Comparison of ENCODE assay signal across 8 cellular contexts in the genomic region with DNA sequence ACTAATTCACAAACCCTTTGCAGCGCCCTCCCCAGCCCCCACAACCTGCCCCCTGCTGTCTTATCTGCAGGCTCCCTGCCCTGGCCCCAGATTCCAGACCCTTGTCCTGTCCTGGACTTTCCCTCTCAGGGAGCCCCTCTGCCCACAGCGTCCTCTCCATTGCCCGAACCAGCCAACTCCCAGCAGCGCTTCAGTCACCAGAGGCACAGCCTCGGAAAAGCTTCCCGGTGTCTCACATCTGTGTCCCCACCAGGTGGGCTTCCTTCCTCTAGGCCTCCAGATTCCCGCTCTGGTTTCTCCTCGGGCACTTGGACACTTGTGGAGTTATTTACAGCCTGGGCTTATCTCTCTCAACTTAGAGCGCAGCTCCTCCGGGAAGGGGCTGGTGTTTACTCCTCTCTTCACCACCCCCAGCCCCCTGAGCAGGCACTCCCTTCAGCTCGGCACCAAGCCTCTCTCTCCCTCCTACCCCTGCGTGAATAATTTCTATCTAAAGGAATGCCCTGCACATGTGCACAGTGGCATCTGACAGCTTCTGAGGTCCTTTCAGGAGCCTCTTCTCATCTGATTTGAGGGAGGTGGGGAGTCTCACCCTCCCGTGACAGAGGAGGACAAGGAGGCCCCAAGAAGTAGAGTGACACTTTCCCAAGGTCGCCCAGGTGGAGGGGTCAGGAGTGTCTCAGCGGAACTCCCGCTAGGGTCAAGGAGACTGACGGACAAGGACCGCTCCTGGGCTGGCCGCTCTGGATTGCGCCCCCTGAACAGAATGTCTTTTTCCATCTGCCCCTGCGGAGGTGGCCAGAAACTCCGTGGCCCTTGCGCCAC. TPM values are rescaled to one million over a fixed set of nuclear protein-coding genes. Genes with fewer than 3 reads are reported as not detected.
DNase-seq lines count a peak whose midpoint lies in the region; ATAC-seq and TF ChIP-seq lines count a peak whose summit lies in the region.

No MANE protein-coding gene starts in this region.

- H2AK9ac ChIP-seq in IMR-90 (replicated peaks; ENCODE audit: low read depth, low read length, poor library complexity), result no peak overlapping the region

- H4K91ac ChIP-seq in IMR-90 (ENCODE audit: insufficient read depth, low read depth, low read length), result no peak overlapping the region

- peak overlapping the region in 6 of 10 experiments; percentile 60 to 71 (median 64); a peak in 6 of 20 replicates for H3K4me3 ChIP-seq in BLaER1 treated with 17β-estradiol and CSF1 and Interleukin-3, amounts not matched to agents 10 nM and 100 nM
- H3K4me3 ChIP-seq in IMR-90 (ENCODE audit: insufficient read depth, low read depth, low read length) (no peak overlapping the region), ectodermal cell (ENCODE audit: insufficient read depth, low read depth, low read length) (peak overlapping the region; percentile 43), neural cell (ENCODE audit: low read length) (peak overlapping the region; percentile 73)

- H3K14ac ChIP-seq in IMR-90 (replicated peaks; ENCODE audit: low read depth, low read length), result no peak overlapping the region

- no peak overlapping the region for H3K4ac ChIP-seq in IMR-90 (ENCODE audit: low read depth, low read length)

- H3K4me1 ChIP-seq in BLaER1 treated with 17β-estradiol and CSF1 and Interleukin-3, amounts not matched to agents 10 nM and 100 nM, result peaks cover 36 to 57% (median 49%) of the 10 kb centered on the region in 10 experiments
- H3K4me1 ChIP-seq in IMR-90 (ENCODE audit: control insufficient read depth, insufficient read depth, low read length) (no peaks in the 10 kb centered on the region; the same call in 1 of the 2 replicates), ectodermal cell (ENCODE audit: control insufficient read depth, insufficient read depth, low read length) (peaks cover 30% of the 10 kb centered on the region)

- H2BK120ac ChIP-seq in IMR-90 (ENCODE audit: low read depth, low read length), result no peak overlapping the region

- peak overlapping the region; percentile 85 for H2AFZ ChIP-seq in IMR-90 (replicated peaks; ENCODE audit: low read length, poor library complexity)
- no peak overlapping the region for H2AFZ ChIP-seq in neural cell (ENCODE audit: low read depth, low read length)

- H3K9me1 ChIP-seq in IMR-90 (ENCODE audit: insufficient read depth, low read length), result no peaks in the 10 kb centered on the region

- H2BK20ac ChIP-seq in IMR-90 (ENCODE audit: low read depth, low read length), result no peak overlapping the region

- no peak overlapping the region for H3K23ac ChIP-seq in IMR-90 (ENCODE audit: low read depth, low read length)

- no peaks in the 10 kb centered on the region for H3F3A ChIP-seq in neural cell (ENCODE audit: insufficient read depth, low read length, poor library complexity, severe bottlenecking)

- H4K8ac ChIP-seq in IMR-90 (ENCODE audit: low read depth in 2 of 2, low read length in 2 of 2), result no peak overlapping the region

- DNase-seq in IMR-90 (no peak), HT-29 (ENCODE audit: low spot score) (no peak), AML-193 (lab: John Stamatoyannopoulos, UW) (no peak), caudate nucleus (lab: John Stamatoyannopoulos, UW) (no peak)
- DNase-seq in stimulated activated CD4-positive, alpha-beta T cell treated with anti-CD3 and anti-CD28 coated beads, Interleukin-4, amount 100 ng/mL, for 1 hour, result no peak

- peaks cover 0 to 82% (median 46%) of the 10 kb centered on the region in 11 experiments; a peak in 16 of 22 replicates for H4K20me1 ChIP-seq in BLaER1 treated with 17β-estradiol and CSF1 and Interleukin-3, amounts not matched to agents 10 nM and 100 nM
- H4K20me1 ChIP-seq in IMR-90 (ENCODE audit: insufficient read depth, low read length) (peaks cover 4% of the 10 kb centered on the region; the same call in 1 of the 2 replicates), neural cell (ENCODE audit: insufficient read depth) (no peaks in the 10 kb centered on the region)

- TF ChIP-seq EP300 in neural cell (conservative IDR thresholded peaks at IDR 0.05; ENCODE audit: poor library complexity, severe bottlenecking), result no peak

- H2BK15ac ChIP-seq in IMR-90 (ENCODE audit: low read depth, low read length), result no peak overlapping the region

- POLR2A ChIA-PET in IMR-90 (lab: Charles Lee; ENCODE audit: unreplicated experiment), result no interaction called here

- no peak overlapping the region for H3K56ac ChIP-seq in IMR-90 (ENCODE audit: extremely low read depth, insufficient read depth, low read length)

- H3K27ac ChIP-seq in BLaER1 treated with 17β-estradiol and CSF1 and Interleukin-3, amounts not matched to agents 10 nM and 100 nM, result no peak overlapping the region
- no peak overlapping the region for H3K27ac ChIP-seq in IMR-90 (ENCODE audit: insufficient read depth, low read length)
- H3K27ac ChIP-seq in ectodermal cell (ENCODE audit: insufficient read depth, low read depth, low read length, poor library complexity, severe bottlenecking), result no peak overlapping the region
- H3K27ac ChIP-seq in neural cell (ENCODE audit: low read length), result no peak overlapping the region
- no peak overlapping the region for H3K27ac ChIP-seq in caudate nucleus (ENCODE audit: low read depth, low read length)

- H3K4me2 ChIP-seq in BLaER1 treated with 17β-estradiol and CSF1 and Interleukin-3, amounts not matched to agents 10 nM and 100 nM, result peak overlapping the region in 10 of 11 experiments; percentile 96 to 100 (median 100); a peak in 17 of 22 replicates
- no peak overlapping the region; the same call in 1 of the 2 replicates for H3K4me2 ChIP-seq in IMR-90 (ENCODE audit: low read depth, low read length)
- peak overlapping the region; percentile 48 for H3K4me2 ChIP-seq in neural cell (ENCODE audit: low read length)

- ATAC-seq in IMR-90 (ENCODE audit: low read depth), result no peak

- H4K5ac ChIP-seq in IMR-90 (ENCODE audit: low read depth, low read length), result no peak overlapping the region

- TF ChIP-seq POLR2A in IMR-90 (IDR thresholded peaks at IDR 0.05; ENCODE audit: low read depth, low read length), result no peak

- no peaks in the 10 kb centered on the region for H3K36me3 ChIP-seq in BLaER1 treated with 17β-estradiol and CSF1 and Interleukin-3, amounts not matched to agents 10 nM and 100 nM
- H3K36me3 ChIP-seq in IMR-90 (ENCODE audit: control insufficient read depth, insufficient read depth, low read length) (no peaks in the 10 kb centered on the region), ectodermal cell (ENCODE audit: control insufficient read depth, insufficient read depth, low read length) (no peaks in the 10 kb centered on the region), neural cell (ENCODE audit: insufficient read depth, low read length) (no peaks in the 10 kb centered on the region)

- H2AK5ac ChIP-seq in IMR-90 (ENCODE audit: low read depth, low read length), result no peak overlapping the region

- H3K27me3 ChIP-seq in BLaER1 treated with 17β-estradiol and CSF1 and Interleukin-3, amounts not matched to agents 10 nM and 100 nM, result peaks cover 68 to 75% (median 73%) of the 10 kb centered on the region in 11 experiments
- H3K27me3 ChIP-seq in IMR-90 (ENCODE audit: control insufficient read depth, insufficient read depth, low read length) (peaks cover 78% of the 10 kb centered on the region), ectodermal cell (ENCODE audit: control insufficient read depth, insufficient read depth, low read length, poor library complexity, severe bottlenecking) (peaks cover 81% of the 10 kb centered on the region), neural cell (ENCODE audit: insufficient read depth, low read depth, low read length) (peaks cover 74% of the 10 kb centered on the region)

- BruUV-seq in IMR-90 (replicated peaks; lab: Mats Ljungman, UMichigan), result no TSS peak

- in situ Hi-C loops in IMR-90 (cut with MboI; ENCODE audit: low sequenced_read_pairs), result no loop called here

- no peak overlapping the region for H3K18ac ChIP-seq in IMR-90 (ENCODE audit: low read depth, low read length)

- H3K9ac ChIP-seq in BLaER1 treated with 17β-estradiol and CSF1 and Interleukin-3, amounts not matched to agents 10 nM and 100 nM, result no peak overlapping the region
- no peak overlapping the region for H3K9ac ChIP-seq in IMR-90 (ENCODE audit: low read depth, low read length)
- no peak overlapping the region for H3K9ac ChIP-seq in neural cell (ENCODE audit: low read length)

- no peaks in the 10 kb centered on the region for H3K79me1 ChIP-seq in IMR-90 (ENCODE audit: low read depth in 1 of 2, low read length in 2 of 2)

- no peaks in the 10 kb centered on the region for H3K79me2 ChIP-seq in neural cell (replicated peaks; ENCODE audit: insufficient read depth, low read length)

- TF ChIP-seq CTCF in IMR-90 (conservative IDR thresholded peaks at IDR 0.05; ENCODE audit: low read depth, low read length) (no peak), neural cell (IDR thresholded peaks at IDR 0.05; ENCODE audit: poor library complexity, severe bottlenecking) (no peak)

- WGBS in IMR-90 (ENCODE audit: extremely low coverage in 2 of 2, insufficient read length in 1 of 2), 2 experiments, result 28% methylated on average over 11 of the region's 23 CpGs; no CpG with 5 or more reads in 1 of the 2 experiments
- 12 to 14% methylated on average over 23 of the region's 23 CpGs for WGBS in ectodermal cell, 2 experiments

- intact Hi-C loops in IMR-90 (cut with micrococcal nuclease), result loop anchor here (5.0 to 10.0 kb wide), 2 partner anchors 237 to 479 kb away; no protein-coding TSS in a partner anchor

- dilution Hi-C loops in IMR-90 (cut with HindIII; ENCODE audit: low sequenced_read_pairs, unreplicated experiment), result no loop called here

- TF ChIP-seq RAD21 in IMR-90 (IDR thresholded peaks at IDR 0.05; ENCODE audit: low read length) (no peak), neural cell (conservative IDR thresholded peaks at IDR 0.05) (no peak)

- H2BK5ac ChIP-seq in IMR-90 (ENCODE audit: low read depth, low read length, poor library complexity, severe bottlenecking), result no peak overlapping the region

- no peaks in the 10 kb centered on the region; a peak in 1 of 22 replicates for H3K9me3 ChIP-seq in BLaER1 treated with 17β-estradiol and CSF1 and Interleukin-3, amounts not matched to agents 10 nM and 100 nM (replicated peaks in 1 of 11)
- H3K9me3 ChIP-seq in IMR-90 (ENCODE audit: control insufficient read depth, insufficient read depth, low read length) (no peaks in the 10 kb centered on the region), ectodermal cell (ENCODE audit: control insufficient read depth, low read length) (no peaks in the 10 kb centered on the region), neural cell (ENCODE audit: low read length) (no peaks in the 10 kb centered on the region)

- H3K9me2 ChIP-seq in neural cell (ENCODE audit: insufficient read depth, low read length), result no peaks in the 10 kb centered on the region

- CTCF ChIA-PET in IMR-90 (lab: Yijun Ruan, JAX), result no interaction called here

RNA-seq across cellular contexts. Expression of gene WNT11, which starts 0.8 kb away (rescaled TPM):
- not detected in 2 replicates for total RNA-seq in IMR-90 (2012; rRNA removed)
- polyA plus RNA-seq in IMR-90 (2012; rRNA removed) (0.10 TPM in 1 of 2 replicates, not detected in the other), neural cell (1.4 and 2.3 TPM in 2 replicates)
- polyA plus RNA-seq in IMR-90 (2012; cell fraction: cytosol; rRNA removed), result 0.02 and 0.04 TPM in 2 replicates
- not detected in 2 replicates for polyA plus RNA-seq in IMR-90 (2012; cell fraction: nucleus; rRNA removed; ENCODE audit: low replicate concordance)
- 0.33 TPM for polyA plus RNA-seq in ectodermal cell (2013, experiment 1 of 4)
- 0.44 TPM for polyA plus RNA-seq in ectodermal cell (2013, experiment 2 of 4)
- 0.91 TPM for polyA plus RNA-seq in ectodermal cell (2013, experiment 3 of 4)
- 0.77 TPM for polyA plus RNA-seq in ectodermal cell (2013, experiment 4 of 4)
- 0.46 and 2.2 TPM in 2 replicates for polyA minus RNA-seq in neural cell
- total RNA-seq in HT-29 (2014; rRNA removed; shearing (Covaris generic)), result 67.7 and 78.8 TPM in 2 replicates

Comparison
In these comparisons a context has a peak if more than half of its experiments do, and no peak if none do; other contexts are left out.
1. RNA of gene WNT11, which starts 0.8 kb away (total RNA-seq): 67.7 to 78.8 TPM in HT-29; not detected in IMR-90; every median in the first group is over 10 times any median in the second.